In the genomic region with DNA sequence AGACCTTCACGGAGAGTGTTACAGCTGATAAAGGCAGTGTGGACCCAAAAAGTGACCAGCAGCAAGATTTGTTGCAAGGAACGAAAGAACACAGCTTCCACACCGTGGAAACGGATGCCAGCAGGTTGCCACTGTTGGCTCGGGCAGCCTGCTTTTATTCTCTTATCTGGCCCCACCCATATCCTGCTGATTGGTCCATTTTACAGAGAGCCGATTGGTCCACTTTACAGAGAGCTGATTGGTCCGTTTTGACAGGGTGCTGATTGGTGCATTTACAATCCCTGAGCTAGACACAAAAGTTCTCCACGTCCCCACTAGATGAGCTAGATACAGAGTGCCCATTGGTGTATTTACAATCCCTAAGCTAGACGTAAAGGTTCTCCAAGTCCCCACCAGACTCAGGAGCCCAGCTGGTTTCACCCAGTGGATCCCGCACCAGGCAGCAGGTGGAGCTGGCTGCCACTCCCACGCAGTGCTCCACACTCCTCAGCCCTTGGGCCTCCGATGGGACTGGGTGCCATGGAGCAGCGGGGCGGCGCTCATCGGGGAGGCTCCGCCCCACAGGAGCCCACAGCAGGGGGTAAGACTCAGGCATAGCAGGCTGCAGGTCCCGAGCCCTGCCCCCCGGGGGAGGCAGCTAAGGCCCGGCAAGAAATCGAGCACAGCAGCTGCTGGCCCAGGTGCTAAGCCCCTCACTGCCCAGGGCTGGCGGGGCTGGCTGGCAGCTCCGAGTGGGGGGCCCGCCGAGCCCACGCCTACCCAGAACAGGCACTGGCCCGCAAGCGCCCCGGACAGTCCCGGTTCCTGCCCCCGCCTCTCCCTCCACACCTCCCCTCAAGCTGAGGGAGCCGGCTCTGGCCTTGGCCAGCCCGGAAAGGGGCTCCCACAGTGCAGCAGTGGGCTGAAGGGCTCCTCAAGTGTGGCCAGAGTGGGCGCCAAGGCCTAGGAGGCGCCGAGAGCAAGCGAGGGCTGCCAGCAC, we compare ENCODE assay signal across 3 cellular contexts. TPM values are rescaled to one million over a fixed set of nuclear protein-coding genes. Genes with fewer than 3 reads are reported as not detected.
"Had no signal": no experiment of that assay in that cellular context is flagged by ENCODE, and none has a peak within 500 bp of the region (broad histone marks: within the 10 kb centered on the region; RNA-seq: fewer than 3 reads in every experiment).

No MANE protein-coding gene starts in this region.

RNA-seq across cellular contexts. Expression of a gene that starts 58.3 kb away (rescaled TPM):
- total RNA-seq: GM23248, HFFc6, IMR-90 had no signal
- polyA plus RNA-seq: GM23248, IMR-90 had no signal
